ENCODE assay signal across 19 cellular contexts in the genomic region with DNA sequence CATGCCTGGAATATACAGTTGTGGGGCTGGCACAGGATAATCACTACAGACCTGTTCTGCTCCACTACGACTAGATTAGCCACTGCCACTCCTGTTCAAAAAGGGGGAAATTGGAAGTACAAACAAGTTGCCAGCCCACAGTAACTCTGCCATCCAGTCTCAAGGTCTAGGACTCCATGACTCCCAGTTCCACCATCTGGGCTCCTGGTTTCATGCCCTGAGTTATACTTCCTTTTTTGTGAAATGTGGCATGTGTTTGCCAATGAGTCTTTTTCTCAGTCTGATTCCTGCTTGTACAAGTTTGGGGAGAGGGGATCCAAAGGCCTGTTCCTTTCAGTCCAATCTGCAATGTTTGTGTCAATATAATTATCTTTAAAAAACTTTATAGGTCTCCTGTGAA. TPM values are rescaled to one million over a fixed set of nuclear protein-coding genes. Genes with fewer than 3 reads are reported as not detected.
DNase-seq lines count a peak whose midpoint lies in the region; ATAC-seq and TF ChIP-seq lines count a peak whose summit lies in the region.
"Had no signal": no experiment of that assay in that cellular context is flagged by ENCODE, and none has a peak within 500 bp of the region (broad histone marks: within the 10 kb centered on the region; RNA-seq: fewer than 3 reads in every experiment).

No MANE protein-coding gene starts in this region.

- H3K36me3 Mint-ChIP-seq in GM23338 (ENCODE audit: low read depth), result peaks cover 3% of the 10 kb centered on the region; the same call in 2 of the 3 replicates
- H3K36me3 Mint-ChIP-seq in activated B cell treated with CpG ODN at 0.5 μM for 24 hours (ENCODE audit: low read depth), result peaks cover 13% of the 10 kb centered on the region
- peaks cover 0 to 9% of the 10 kb centered on the region in 2 donors for H3K36me3 Mint-ChIP-seq in naive B cell

- H3K27me3 Mint-ChIP-seq in GM23338 (ENCODE audit: insufficient read depth, low read depth, poor library complexity) (peaks cover 5% of the 10 kb centered on the region), activated B cell treated with CpG ODN at 0.5 μM for 24 hours (peaks cover 3% of the 10 kb centered on the region), naive B cell (peaks cover 0 to 6% (median 0%) of the 10 kb centered on the region in 3 donors)

- no peaks in the 10 kb centered on the region for H3K9me2 ChIP-seq in GM23338 (ENCODE audit: insufficient read depth)

- no peak for TF ChIP-seq CTCF in GM23338 (conservative IDR thresholded peaks at IDR 0.05; ENCODE audit: low read depth in 2 of 2)
- no peak for TF ChIP-seq CTCF in activated B cell treated with CpG ODN at 0.5 μM for 24 hours (IDR thresholded peaks at IDR 0.05)
- TF ChIP-seq CTCF in coronary artery (IDR thresholded peaks at IDR 0.05), result no peak

- ATAC-seq in GM23338 (no peak), activated B cell treated with CpG ODN at 0.5 μM for 24 hours (ENCODE audit: low read depth) (no peak), naive B cell (ENCODE audit: low read depth in 2 of 2) (no peak), GM18907 (IDR thresholded peaks at IDR 0.05; ENCODE audit: unreplicated experiment) (no peak), GM18502 (IDR thresholded peaks at IDR 0.05; ENCODE audit: poor library complexity, unreplicated experiment) (no peak)
- ATAC-seq: body of pancreas, mucosa of descending colon had no signal

- H3K4me3 ChIP-seq in BLaER1 treated with 17β-estradiol and CSF1 and Interleukin-3, amounts not matched to agents 10 nM and 100 nM, result no peak overlapping the region
- H3K4me3 ChIP-seq in GM23338 (no peak overlapping the region), coronary artery (no peak overlapping the region)

- CTCF ChIA-PET in activated B cell treated with CpG ODN at 0.5 μM for 24 hours (lab: Charles Lee), result interaction anchor here (7.2 kb wide), 1 partner anchor 355 kb away, joined by 77 read pairs; the partner anchor contains the start of gene GRPEL1

- 0 out of 3 replicates have a peak overlapping the region, but pooled peaks have one; percentile 38 for H3K4me3 Mint-ChIP-seq in GM23338
- H3K4me3 Mint-ChIP-seq in activated B cell treated with CpG ODN at 0.5 μM for 24 hours, result peak overlapping the region; percentile 35
- peak overlapping the region in 6 of 8 donors; percentile 13 to 94 (median 54) for H3K4me3 Mint-ChIP-seq in naive B cell

- peak overlapping the region; percentile 78; the same call in 1 of the 2 replicates for H2AFZ ChIP-seq in GM23338

- H3K27ac Mint-ChIP-seq in GM23338, result no peak overlapping the region
- no peak overlapping the region for H3K27ac Mint-ChIP-seq in activated B cell treated with CpG ODN at 0.5 μM for 24 hours
- peak overlapping the region in 3 of 6 donors; percentile 49 to 97 (median 82) for H3K27ac Mint-ChIP-seq in naive B cell

- 0 out of 22 replicates have a peak overlapping the region, but pooled peaks of 1 of the 11 experiments have one; percentile 1 for H3K9ac ChIP-seq in BLaER1 treated with 17β-estradiol and CSF1 and Interleukin-3, amounts not matched to agents 10 nM and 100 nM

- H4K20me1 ChIP-seq in BLaER1 treated with 17β-estradiol and CSF1 and Interleukin-3, amounts not matched to agents 10 nM and 100 nM, result peaks cover 9 to 38% (median 29%) of the 10 kb centered on the region in 11 experiments; a peak in 18 of 22 replicates
- no peaks in the 10 kb centered on the region; the same call in 1 of the 2 replicates for H4K20me1 ChIP-seq in GM23338 (replicated peaks; ENCODE audit: insufficient read depth)

- peaks cover 3% of the 10 kb centered on the region; the same call in 1 of the 3 replicates for H3K9me3 Mint-ChIP-seq in GM23338
- H3K9me3 Mint-ChIP-seq in activated B cell treated with CpG ODN at 0.5 μM for 24 hours, result peaks cover 8% of the 10 kb centered on the region
- H3K9me3 Mint-ChIP-seq in naive B cell, result peaks cover 0 to 8% (median 5%) of the 10 kb centered on the region in 7 donors

- H3K4me1 Mint-ChIP-seq in GM23338, result peaks cover 12% of the 10 kb centered on the region
- H3K4me1 Mint-ChIP-seq in activated B cell treated with CpG ODN at 0.5 μM for 24 hours, result peaks cover 43% of the 10 kb centered on the region
- peaks cover 24 to 40% (median 29%) of the 10 kb centered on the region in 3 donors for H3K4me1 Mint-ChIP-seq in naive B cell

- peaks cover 0 to 16% (median 4%) of the 10 kb centered on the region in 11 experiments; a peak in 7 of 22 replicates for H3K9me3 ChIP-seq in BLaER1 treated with 17β-estradiol and CSF1 and Interleukin-3, amounts not matched to agents 10 nM and 100 nM (replicated peaks in 1 of 11)
- H3K9me3 ChIP-seq: BE2C, body of pancreas, mucosa of descending colon, Peyer's patch had no signal

- no peak for DNase-seq in GM23338 (ENCODE audit: low spot score)
- DNase-seq in activated B cell treated with CpG ODN at 0.5 μM for 24 hours, result no peak
- DNase-seq in naive B cell, result no peak
- no peak for DNase-seq in coronary artery (ENCODE audit: low spot score)
- DNase-seq in RKO (ENCODE audit: low spot score), result no peak
- DNase-seq: activated T-cell treated with anti-CD3 and anti-CD28 coated beads, Interleukin-2, amount 50 U/mL, for 1 hour; BE2C; body of pancreas; foreskin fibroblast; HCEC 1CT; mucosa of descending colon; NCI-H446; Peyer's patch; right cardiac atrium; stimulated activated naive CD4-positive, alpha-beta T cell had no signal

- H3K36me3 ChIP-seq in BLaER1 treated with 17β-estradiol and CSF1 and Interleukin-3, amounts not matched to agents 10 nM and 100 nM, result no peaks in the 10 kb centered on the region; a peak in 1 of 22 replicates
- no peaks in the 10 kb centered on the region for H3K36me3 ChIP-seq in GM23338 (ENCODE audit: insufficient read depth)
- H3K36me3 ChIP-seq: BE2C, Peyer's patch had no signal

- POLR2A ChIA-PET in activated B cell treated with CpG ODN at 0.5 μM for 24 hours (lab: Charles Lee), result interaction anchor here (1.2 to 3.8 kb wide), 4 partner anchors 41 to 329 kb away, joined by 4 to 52 read pairs (median 6); partner anchors contain the start of genes MRFAP1 and TADA2B

- H3K27ac ChIP-seq in BLaER1 treated with 17β-estradiol and CSF1 and Interleukin-3, amounts not matched to agents 10 nM and 100 nM, result peak overlapping the region in 7 of 11 experiments; percentile 5 to 94 (median 41); a peak in 8 of 22 replicates
- H3K27ac ChIP-seq in GM23338 (ENCODE audit: low read depth) (no peak overlapping the region), coronary artery (no peak overlapping the region)

- no peaks in the 10 kb centered on the region for H3F3A ChIP-seq in GM23338 (replicated peaks; ENCODE audit: low read depth)

- H3K27me3 ChIP-seq in BLaER1 treated with 17β-estradiol and CSF1 and Interleukin-3, amounts not matched to agents 10 nM and 100 nM, result no peaks in the 10 kb centered on the region
- no peaks in the 10 kb centered on the region; the same call in 1 of the 2 replicates for H3K27me3 ChIP-seq in GM23338 (ENCODE audit: insufficient read depth)
- H3K27me3 ChIP-seq: BE2C, body of pancreas, Peyer's patch had no signal

- peaks cover 34 to 55% (median 42%) of the 10 kb centered on the region in 10 experiments for H3K4me1 ChIP-seq in BLaER1 treated with 17β-estradiol and CSF1 and Interleukin-3, amounts not matched to agents 10 nM and 100 nM
- H3K4me1 ChIP-seq in GM23338 (ENCODE audit: insufficient read depth), result peaks cover 17% of the 10 kb centered on the region; the same call in 1 of the 2 replicates
- H3K4me1 ChIP-seq: BE2C had no signal

- peak overlapping the region in 10 of 11 experiments; percentile 58 to 94 (median 88); a peak in 20 of 22 replicates for H3K4me2 ChIP-seq in BLaER1 treated with 17β-estradiol and CSF1 and Interleukin-3, amounts not matched to agents 10 nM and 100 nM
- no peak overlapping the region for H3K4me2 ChIP-seq in GM23338

- intact Hi-C loops in activated B cell treated with CpG ODN at 0.5 μM for 24 hours (cut with micrococcal nuclease), result loop anchor here (5.0 kb wide), 1 partner anchor 448 kb away; the partner anchor contains the start of gene WFS1

- H3K79me2 ChIP-seq in GM23338 (replicated peaks; ENCODE audit: insufficient read depth), result peaks cover 23% of the 10 kb centered on the region

TF ChIP-seq in GM23338, 12 proteins besides CTCF, POLR2A, EP300 and RAD21 (continues in another document):
- no peak for TF ChIP-seq ZNF114 (CRISPR knock-in tag; IDR thresholded peaks at IDR 0.05)
- TF ChIP-seq, protein P1, sequence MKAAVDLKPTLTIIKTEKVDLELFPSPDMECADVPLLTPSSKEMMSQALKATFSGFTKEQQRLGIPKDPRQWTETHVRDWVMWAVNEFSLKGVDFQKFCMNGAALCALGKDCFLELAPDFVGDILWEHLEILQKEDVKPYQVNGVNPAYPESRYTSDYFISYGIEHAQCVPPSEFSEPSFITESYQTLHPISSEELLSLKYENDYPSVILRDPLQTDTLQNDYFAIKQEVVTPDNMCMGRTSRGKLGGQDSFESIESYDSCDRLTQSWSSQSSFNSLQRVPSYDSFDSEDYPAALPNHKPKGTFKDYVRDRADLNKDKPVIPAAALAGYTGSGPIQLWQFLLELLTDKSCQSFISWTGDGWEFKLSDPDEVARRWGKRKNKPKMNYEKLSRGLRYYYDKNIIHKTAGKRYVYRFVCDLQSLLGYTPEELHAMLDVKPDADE (IDR thresholded peaks at IDR 0.05), result no peak

RNA-seq across cellular contexts. Expression of gene BLOC1S4, which starts 1.0 kb away (rescaled TPM):
- 33.7 and 35.2 TPM in 2 replicates for total RNA-seq in GM23338 (2014; rRNA removed; shearing (Covaris generic))
- 23.9 and 26.5 TPM in 2 replicates for polyA plus RNA-seq in GM23338 (2016; fragmentation: Nextera tagmentation; extraction: Ambion mirVana)
- total RNA-seq in activated B cell treated with CpG ODN at 0.5 μM for 24 hours, result 19.8 and 20.3 TPM in 2 replicates
- 10 to 100 TPM; 70.2 to 93.2 (median 79.6) TPM for polyA plus RNA-seq in naive B cell (ENCODE audit: low read depth in 6 of 6)

RNA-seq across cellular contexts. Expression of gene MRFAP1L1, which starts 5.3 kb away (rescaled TPM):
- total RNA-seq in GM23338 (2014; rRNA removed; shearing (Covaris generic)), result 58.2 and 61.6 TPM in 2 replicates
- polyA plus RNA-seq in GM23338 (2016; fragmentation: Nextera tagmentation; extraction: Ambion mirVana) (63.4 and 73.8 TPM in 2 replicates), naive B cell (ENCODE audit: low read depth in 6 of 6) (10 to 100 TPM; 46.6 to 81.8 (median 71.3) TPM)
- total RNA-seq in activated B cell treated with CpG ODN at 0.5 μM for 24 hours, result 39.1 and 39.5 TPM in 2 replicates

RNA-seq across cellular contexts. Expression of gene S100P, which starts 21.3 kb away (rescaled TPM):
- total RNA-seq in GM23338 (2014; rRNA removed; shearing (Covaris generic)), result 0.43 TPM in 1 of 2 replicates, not detected in the other
- 0.32 TPM in 1 of 2 replicates, not detected in the other for polyA plus RNA-seq in GM23338 (2016; fragmentation: Nextera tagmentation; extraction: Ambion mirVana)
- total RNA-seq in activated B cell treated with CpG ODN at 0.5 μM for 24 hours, result not detected in 2 replicates
- 1 to 10 TPM in 1 of 6 donors, not detected in 5; 2.5 TPM for polyA plus RNA-seq in naive B cell (ENCODE audit: low read depth in 6 of 6)
- total RNA-seq: G401 had no signal

Comparison
In these comparisons a context has a peak if more than half of its experiments do, and no peak if none do; other contexts are left out.
1. H3K27ac ChIP-seq: peak in BLaER1 treated with 17β-estradiol and CSF1 and Interleukin-3, amounts not matched to agents 10 nM and 100 nM (7 of 11); none in GM23338 (single experiment) and coronary artery (0 of 2).
2. Peak in every context shown above with its lines, with median percentiles within 50 percentile points of each other: H3K4me3 Mint-ChIP-seq.